ENCODE assay signal across 8 cellular contexts in the genomic region with DNA sequence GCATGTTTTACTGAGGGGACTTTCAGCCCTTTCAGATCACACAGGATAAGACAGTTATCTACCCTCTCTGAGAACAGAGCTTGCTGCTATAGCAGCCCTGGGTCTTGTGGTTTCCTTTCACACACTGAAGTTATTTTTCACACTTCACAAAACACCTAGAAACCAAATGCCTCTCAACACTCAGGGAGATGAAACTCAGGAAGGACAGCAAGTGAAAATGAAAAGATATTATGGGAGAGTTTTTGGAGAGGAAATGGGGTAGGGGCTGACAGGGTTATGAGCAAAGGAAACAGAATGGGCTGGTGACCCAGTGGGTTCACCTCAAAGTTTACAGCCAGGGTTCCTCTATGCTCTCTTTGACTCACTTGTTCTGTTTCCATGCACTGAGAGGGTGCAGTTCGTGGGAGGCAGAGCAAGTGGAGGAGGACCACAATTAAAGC. TPM values are rescaled to one million over a fixed set of nuclear protein-coding genes. Genes with fewer than 3 reads are reported as not detected.
A peak's percentile ranks its signal among the peaks of the same experiment; 100 is the strongest.
DNase-seq lines count a peak whose midpoint lies in the region; ATAC-seq and TF ChIP-seq lines count a peak whose summit lies in the region.

No MANE protein-coding gene starts in this region.

- H3K36me3 ChIP-seq in lower lobe of right lung (no peaks in the 10 kb centered on the region), aorta (ENCODE audit: control insufficient read depth in 1 of 2, insufficient read depth in 2 of 2, low read length in 1 of 2) (no peaks in the 10 kb centered on the region)

- no peak for TF ChIP-seq CTCF in GM12865 (IDR thresholded peaks at IDR 0.05; ENCODE audit: insufficient read depth, low read depth, low read length, missing control alignments)
- TF ChIP-seq CTCF in lower lobe of right lung (IDR thresholded peaks at IDR 0.05): no peak

- H3K27me3 ChIP-seq in lower lobe of right lung (ENCODE audit: low read depth): no peaks in the 10 kb centered on the region
- H3K27me3 ChIP-seq in aorta (ENCODE audit: control insufficient read depth in 1 of 2, insufficient read depth in 2 of 2, low read length in 1 of 2): no peaks in the 10 kb centered on the region

- peak; percentile 95 for DNase-seq in GM12865 (ENCODE audit: low read depth)
- peak in 1 of 3 donors; percentile 22 for DNase-seq in T-helper 17 cell
- no peak for DNase-seq in lower lobe of right lung
- DNase-seq in HuH-7 (ENCODE audit: low spot score): no peak
- no peak for DNase-seq in aorta
- no peak for DNase-seq in DMS114 treated with DMSO at 0.1 percent for 48 hours (lab: John Stamatoyannopoulos, UW; ENCODE audit: unreplicated experiment)
- no peak for DNase-seq in NCI-H146 treated with DMSO at 0.1 percent for 48 hours (lab: John Stamatoyannopoulos, UW; ENCODE audit: unreplicated experiment)

- peak overlapping the region; percentile 16 for H3K4me3 Mint-ChIP-seq in T-helper 17 cell

- peaks cover 59% of the 10 kb centered on the region for H3K4me1 Mint-ChIP-seq in T-helper 17 cell

- H3K4me3 ChIP-seq in GM12865 (ENCODE audit: low read depth, low read length): no peak overlapping the region
- no peak overlapping the region for H3K4me3 ChIP-seq in lower lobe of right lung
- H3K4me3 ChIP-seq in aorta (ENCODE audit: low read length in 2 of 2): no peak overlapping the region

- H3K36me3 Mint-ChIP-seq in T-helper 17 cell (ENCODE audit: low read depth): no peaks in the 10 kb centered on the region

- peak overlapping the region; percentile 99 for H3K27ac Mint-ChIP-seq in T-helper 17 cell

- H3K27ac ChIP-seq in lower lobe of right lung: no peak overlapping the region
- no peak overlapping the region for H3K27ac ChIP-seq in aorta (ENCODE audit: low read depth in 1 of 2, low read length in 2 of 2)

- peak; percentile 83 for ATAC-seq in GM21786 (IDR thresholded peaks at IDR 0.05; ENCODE audit: unreplicated experiment)
- peak; percentile 88 for ATAC-seq in T-helper 17 cell
- ATAC-seq in lower lobe of right lung: peak; percentile 43 to 60
- no peak for ATAC-seq in aorta (ENCODE audit: low FRiP score)

- H3K27me3 Mint-ChIP-seq in T-helper 17 cell: no peaks in the 10 kb centered on the region

- WGBS in aorta, 2 donors: 35 to 53% methylated on average over 1 of the region's 1 CpG

- H3K9me3 ChIP-seq in T-helper 17 cell (ENCODE audit: control insufficient read depth, low read length, poor library complexity, severe bottlenecking) (no peaks in the 10 kb centered on the region), lower lobe of right lung (no peaks in the 10 kb centered on the region), aorta (ENCODE audit: control insufficient read depth, low read length) (no peaks in the 10 kb centered on the region)

- intact Hi-C loops in lower lobe of right lung (cut with DNase I): no loop called here
- intact Hi-C loops in aorta (cut with DNase I): no loop called here

- H3K4me1 ChIP-seq in lower lobe of right lung (peaks cover 10% of the 10 kb centered on the region), aorta (ENCODE audit: control insufficient read depth in 1 of 2, insufficient read depth in 2 of 2, low read length in 2 of 2) (no peaks in the 10 kb centered on the region)

RNA-seq across cellular contexts. Expression of gene GIMAP2, which starts 17.0 kb away (rescaled TPM):
- total RNA-seq in T-helper 17 cell: 10 to 100 TPM; 53.7 to 68.2 TPM
- 46.9 TPM for total RNA-seq in lower lobe of right lung
- total RNA-seq in aorta: 10 to 100 TPM; 11.5 to 24.7 TPM
- polyA plus RNA-seq in aorta: 1 to 10 TPM; 2.2 to 9.8 TPM

RNA-seq across cellular contexts. Expression of gene GIMAP6, which starts 36.3 kb away (rescaled TPM):
- total RNA-seq in T-helper 17 cell (10 to 100 TPM; 25.5 to 48.3 TPM), lower lobe of right lung (69.3 TPM), aorta (10 to 100 TPM; 31.7 to 49.2 TPM)
- polyA plus RNA-seq in aorta: 10 to 100 TPM in 1 of 2 donors, 1 to 10 TPM in 1; 3.0 to 10.3 TPM

RNA-seq across cellular contexts. Expression of gene GIMAP1, which starts 47.9 kb away (rescaled TPM):
- total RNA-seq in T-helper 17 cell (10 to 100 TPM; 14.1 to 23.0 TPM), lower lobe of right lung (18.8 TPM), aorta (10 to 100 TPM in 1 of 2 donors, 1 to 10 TPM in 1; 5.4 to 11.6 TPM)
- polyA plus RNA-seq in aorta: 1 to 10 TPM in 1 of 2 donors, under 1 TPM in 1; 0.95 to 4.3 TPM
